16 cellular contexts compared by ENCODE assay signal in the genomic region with DNA sequence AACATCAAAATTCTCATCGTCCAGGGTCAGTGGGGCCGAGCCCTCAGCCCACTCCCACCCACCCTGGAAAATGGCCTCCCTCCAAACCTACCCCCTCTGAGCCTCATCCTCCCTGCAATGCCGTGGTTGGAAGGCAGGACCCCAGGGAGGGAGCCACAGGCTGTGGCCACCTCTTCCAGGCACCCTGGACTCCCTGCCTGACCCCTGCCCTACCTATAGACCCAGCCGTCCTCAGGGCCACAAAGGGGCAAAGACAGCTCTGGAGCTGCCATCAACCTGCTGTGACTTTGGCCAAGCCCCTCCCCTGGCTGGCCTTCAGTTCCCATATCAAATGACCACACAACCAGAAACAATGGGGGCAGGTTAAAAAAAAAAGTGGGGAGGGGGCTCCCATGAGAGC. TPM values are rescaled to one million over a fixed set of nuclear protein-coding genes. Genes with fewer than 3 reads are reported as not detected.
DNase-seq lines count a peak whose midpoint lies in the region; ATAC-seq, FAIRE-seq and TF ChIP-seq lines count a peak whose summit lies in the region.
"Had no signal": no experiment of that assay in that cellular context is flagged by ENCODE, and none has a peak within 500 bp of the region (broad histone marks: within the 10 kb centered on the region; RNA-seq: fewer than 3 reads in every experiment).

No MANE protein-coding gene starts in this region.

- CTCF ChIA-PET in Caco-2 (lab: Charles Lee), result interaction anchor here (0.6 kb wide), 1 partner anchor 15 kb away, joined by 3 read pairs; no protein-coding TSS in a partner anchor
- CTCF ChIA-PET in HCT116 (lab: Charles Lee), result interaction anchor here (1.0 to 2.1 kb wide), 2 partner anchors 15 to 22 kb away, joined by 4 to 12 read pairs; a partner anchor contains a TSS
- CTCF ChIA-PET in activated CD4-positive, alpha-beta memory T cell treated with anti-CD3 and anti-CD28 coated beads, Interleukin-2, amount 10 ng/mL, durations not matched to agents 7 days and 5 days (lab: Charles Lee), result interaction anchor here (0.6 kb wide), 1 partner anchor 101 kb away, joined by 6 read pairs; no protein-coding TSS in a partner anchor

- H3K36me3 ChIP-seq in Caco-2 (ENCODE audit: control insufficient read depth, insufficient read depth, low read length) (peaks cover 10% of the 10 kb centered on the region), HCT116 (ENCODE audit: control insufficient read depth in 1 of 2, insufficient read depth in 2 of 2, low read length in 2 of 2) (no peaks in the 10 kb centered on the region; a peak in 2 of 4 replicates), brain microvascular endothelial cell (replicated peaks) (peaks cover 33% of the 10 kb centered on the region), kidney (ENCODE audit: control insufficient read depth in 1 of 2, insufficient read depth in 2 of 2, low read length in 2 of 2) (peaks cover 0 to 6% of the 10 kb centered on the region in 2 donors)

- H3K79me2 ChIP-seq in HCT116 (ENCODE audit: insufficient read depth, low read length), result peaks cover 27% of the 10 kb centered on the region

- TF ChIP-seq CTCF in Caco-2 (IDR thresholded peaks at IDR 0.05; ENCODE audit: insufficient read depth in 1 of 2, low read depth in 1 of 2, low read length in 1 of 2, severe bottlenecking in 1 of 2, unreplicated experiment in 1 of 2), result no peak
- TF ChIP-seq CTCF in HCT116 (IDR thresholded peaks at IDR 0.05 in 2 of 3, conservative IDR thresholded peaks at IDR 0.05 in 1 of 3; ENCODE audit: borderline replicate concordance in 1 of 3, insufficient read depth in 1 of 3, low read depth in 2 of 3, low read length in 2 of 3), result no peak
- TF ChIP-seq CTCF in brain microvascular endothelial cell (IDR thresholded peaks at IDR 0.05; ENCODE audit: low read depth, low read length, missing control alignments), result no peak
- no peak for TF ChIP-seq CTCF in kidney (IDR thresholded peaks at IDR 0.05; ENCODE audit: borderline replicate concordance, extremely low read depth, insufficient read depth)

- peaks cover 22% of the 10 kb centered on the region for H3K4me1 ChIP-seq in Caco-2
- peaks cover 17 to 46% of the 10 kb centered on the region in 2 experiments; a peak in 3 of 4 replicates for H3K4me1 ChIP-seq in HCT116 (ENCODE audit: control insufficient read depth in 1 of 2, insufficient read depth in 2 of 2, low read length in 2 of 2)
- H3K4me1 ChIP-seq in kidney (ENCODE audit: control insufficient read depth in 1 of 2, insufficient read depth in 1 of 2, low read depth in 1 of 2, low read length in 2 of 2), result peaks cover 0 to 20% of the 10 kb centered on the region in 2 donors

- no peak for TF ChIP-seq POLR2A in HCT116 (IDR thresholded peaks at IDR 0.05; ENCODE audit: borderline replicate concordance, extremely low read depth, insufficient read depth, insufficient read length)

- H3K4me3 Mint-ChIP-seq in Caco-2 (ENCODE audit: unreplicated experiment) (peak overlapping the region; percentile 89), memory B cell (peak overlapping the region; percentile 47)
- H3K4me3 Mint-ChIP-seq in activated CD4-positive, alpha-beta memory T cell treated with anti-CD3 and anti-CD28 coated beads, Interleukin-2, amount 10 ng/mL, durations not matched to agents 7 days and 5 days, result no peak overlapping the region

- no peak for FAIRE-seq in kidney (lab: Jason Lieb, UNC)

- H3K4me2 ChIP-seq in HCT116 (ENCODE audit: low read length), result peak overlapping the region; percentile 91

- H3K27ac ChIP-seq in HCT116 (ENCODE audit: low read depth, low read length) (peak overlapping the region; percentile 47; the same call in 1 of the 2 replicates), brain microvascular endothelial cell (no peak overlapping the region), kidney (ENCODE audit: low read depth in 2 of 2, low read length in 2 of 2) (no peak overlapping the region)

- TF ChIP-seq RAD21 in HCT116 (IDR thresholded peaks at IDR 0.05; ENCODE audit: low read depth), result no peak

- BruUV-seq in Caco-2 (replicated peaks; lab: Mats Ljungman, UMichigan) (no TSS peak), HCT116 (replicated peaks; lab: Mats Ljungman, UMichigan) (no TSS peak)

- H3K27ac Mint-ChIP-seq in Caco-2 (ENCODE audit: unreplicated experiment) (peak overlapping the region; percentile 94), memory B cell (no peak overlapping the region)
- H3K27ac Mint-ChIP-seq in activated CD4-positive, alpha-beta memory T cell treated with anti-CD3 and anti-CD28 coated beads, Interleukin-2, amount 10 ng/mL, durations not matched to agents 7 days and 5 days, result peak overlapping the region; percentile 88

- intact Hi-C loops in Caco-2 (cut with micrococcal nuclease; ENCODE audit: unreplicated experiment), result loop anchor here (5.0 kb wide), 1 partner anchor 421 kb away; a partner anchor contains a TSS
- intact Hi-C loops in HCT116 (cut with micrococcal nuclease), result loop anchor here (5.0 kb wide), 1 partner anchor 261 kb away; a partner anchor contains a TSS
- intact Hi-C loops in kidney (cut with DNase I), result no loop called here

- POLR2A ChIA-PET in Caco-2 (lab: Charles Lee) (interaction anchor here (0.6 kb wide), 1 partner anchor 29 kb away, joined by 3 read pairs; no protein-coding TSS in a partner anchor), HCT116 (lab: Charles Lee) (interaction anchor here (1.5 kb wide), 1 partner anchor 9 kb away, joined by 5 read pairs; no protein-coding TSS in a partner anchor)
- POLR2A ChIA-PET in activated CD4-positive, alpha-beta memory T cell treated with anti-CD3 and anti-CD28 coated beads, Interleukin-2, amount 10 ng/mL, durations not matched to agents 7 days and 5 days (lab: Charles Lee), result interaction anchor here (0.8 to 1.2 kb wide), 2 partner anchors 10 to 16 kb away, joined by 3 to 5 read pairs; no protein-coding TSS in a partner anchor

- H3K27me3 Mint-ChIP-seq in Caco-2 (ENCODE audit: insufficient read depth, unreplicated experiment) (no peaks in the 10 kb centered on the region), memory B cell (no peaks in the 10 kb centered on the region)
- H3K27me3 Mint-ChIP-seq in activated CD4-positive, alpha-beta memory T cell treated with anti-CD3 and anti-CD28 coated beads, Interleukin-2, amount 10 ng/mL, durations not matched to agents 7 days and 5 days, result no peaks in the 10 kb centered on the region

- H3K4me1 Mint-ChIP-seq in Caco-2 (ENCODE audit: low read depth, unreplicated experiment) (peaks cover 40% of the 10 kb centered on the region), memory B cell (peaks cover 24% of the 10 kb centered on the region)
- H3K4me1 Mint-ChIP-seq in activated CD4-positive, alpha-beta memory T cell treated with anti-CD3 and anti-CD28 coated beads, Interleukin-2, amount 10 ng/mL, durations not matched to agents 7 days and 5 days, result peaks cover 36% of the 10 kb centered on the region

- no peak overlapping the region for H2AFZ ChIP-seq in HCT116 (ENCODE audit: low read depth, low read length, poor library complexity, severe bottlenecking)

- in situ Hi-C loops in brain microvascular endothelial cell (cut with HindIII; ENCODE audit: low pct_ligation_motif_present, low sequenced_read_pairs), result no loop called here

- H3K9me3 Mint-ChIP-seq in Caco-2 (ENCODE audit: unreplicated experiment), result no peaks in the 10 kb centered on the region
- no peaks in the 10 kb centered on the region for H3K9me3 Mint-ChIP-seq in activated CD4-positive, alpha-beta memory T cell treated with anti-CD3 and anti-CD28 coated beads, Interleukin-2, amount 10 ng/mL, durations not matched to agents 7 days and 5 days
- H3K9me3 Mint-ChIP-seq in memory B cell, result no peaks in the 10 kb centered on the region

- H4K20me1 ChIP-seq in HCT116 (ENCODE audit: insufficient read depth), result no peaks in the 10 kb centered on the region

- no peak overlapping the region for H3K4me3 ChIP-seq in Caco-2 (ENCODE audit: low read depth, low read length)
- H3K4me3 ChIP-seq in HCT116 (replicated peaks in 1 of 2; ENCODE audit: low read depth in 1 of 2, low read length in 2 of 2), result no peak overlapping the region
- H3K4me3 ChIP-seq in brain microvascular endothelial cell (ENCODE audit: low read depth, low read length), result no peak overlapping the region
- no peak overlapping the region for H3K4me3 ChIP-seq in kidney (ENCODE audit: low read length in 2 of 2)
- H3K4me3 ChIP-seq: MG63, Peyer's patch, spleen, thoracic aorta had no signal

- RAD21 ChIA-PET in HCT116 (lab: Charles Lee; ENCODE audit: low non-redundant PET in 1 of 2, low total read pairs in 2 of 2, uncharacterized antibody in 2 of 2, unreplicated experiment in 2 of 2), result no interaction called here

- H3K9me3 ChIP-seq in Caco-2 (no peaks in the 10 kb centered on the region), HCT116 (ENCODE audit: control insufficient read depth in 1 of 2, insufficient read depth in 1 of 2, low read depth in 1 of 2, low read length in 2 of 2) (no peaks in the 10 kb centered on the region), kidney (ENCODE audit: control insufficient read depth in 1 of 2, low read length in 2 of 2) (no peaks in the 10 kb centered on the region)
- H3K9me3 ChIP-seq: MG63, Peyer's patch, spleen, thoracic aorta had no signal

- peaks cover 67% of the 10 kb centered on the region for H3K36me3 Mint-ChIP-seq in Caco-2 (ENCODE audit: insufficient read depth, unreplicated experiment)
- H3K36me3 Mint-ChIP-seq in activated CD4-positive, alpha-beta memory T cell treated with anti-CD3 and anti-CD28 coated beads, Interleukin-2, amount 10 ng/mL, durations not matched to agents 7 days and 5 days (ENCODE audit: low read depth), result no peaks in the 10 kb centered on the region
- peaks cover 9% of the 10 kb centered on the region for H3K36me3 Mint-ChIP-seq in memory B cell

- H3K9ac ChIP-seq in HCT116 (ENCODE audit: low read length), result no peak overlapping the region
- no peak overlapping the region for H3K9ac ChIP-seq in kidney (ENCODE audit: low read length in 2 of 2)

- H3K27me3 ChIP-seq in Caco-2 (replicated peaks; ENCODE audit: control insufficient read depth, insufficient read depth, low read length) (no peaks in the 10 kb centered on the region), HCT116 (ENCODE audit: insufficient read depth, low read length) (no peaks in the 10 kb centered on the region), brain microvascular endothelial cell (replicated peaks) (no peaks in the 10 kb centered on the region)
- H3K27me3 ChIP-seq: MG63, Peyer's patch, spleen had no signal

- no peak for DNase-seq in Caco-2
- DNase-seq in HCT116 (ENCODE audit: low read depth, low spot score), result no peak
- no peak for DNase-seq in activated CD4-positive, alpha-beta memory T cell treated with anti-CD3 and anti-CD28 coated beads, Interleukin-2, amount 10 ng/mL, durations not matched to agents 7 days and 5 days
- no peak for DNase-seq in memory B cell (ENCODE audit: low spot score in 2 of 2)
- no peak for DNase-seq in brain microvascular endothelial cell
- DNase-seq in kidney, result no peak
- DNase-seq: activated gamma-delta T cell treated with Interleukin-2 at 50 U/mL for 16 hours, GDM1, hypothalamus, NCI-H1436 treated with DMSO at 0.1 percent for 48 hours, Peyer's patch had no signal

- ATAC-seq in HCT116, result no peak
- no peak for ATAC-seq in memory B cell (ENCODE audit: low read depth)
- ATAC-seq in GM21723 (IDR thresholded peaks at IDR 0.05; ENCODE audit: unreplicated experiment), result no peak
- ATAC-seq in HG03108 (IDR thresholded peaks at IDR 0.05; ENCODE audit: unreplicated experiment), result no peak

- no peaks in the 10 kb centered on the region for H3K9me2 ChIP-seq in HCT116 (ENCODE audit: insufficient read depth)

RNA-seq across cellular contexts. Expression of a gene that starts 2.3 kb away (rescaled TPM):
- total RNA-seq in Caco-2 (2022) (101 and 113 TPM in 2 replicates), HCT116 (2021; ENCODE audit: unreplicated experiment) (54.2 TPM), kidney (39.8 TPM)
- 67.3 and 79.7 TPM in 2 replicates for polyA plus RNA-seq in HCT116 (2012)
- 10 to 100 TPM; 36.3 to 36.6 TPM for total RNA-seq in activated CD4-positive, alpha-beta memory T cell treated with anti-CD3 and anti-CD28 coated beads, Interleukin-2, amount 10 ng/mL, durations not matched to agents 7 days and 5 days
- 39.3 TPM for polyA plus RNA-seq in kidney (ENCODE audit: insufficient read depth, low read depth, low replicate concordance)

RNA-seq across cellular contexts. Expression of a gene that starts 11.3 kb away (rescaled TPM):
- total RNA-seq in Caco-2 (2022) (40.0 and 47.9 TPM in 2 replicates), HCT116 (2021; ENCODE audit: unreplicated experiment) (10.3 TPM), kidney (19.2 TPM)
- polyA plus RNA-seq in HCT116 (2012), result 5.6 and 6.2 TPM in 2 replicates
- 10 to 100 TPM; 16.5 to 16.7 TPM for total RNA-seq in activated CD4-positive, alpha-beta memory T cell treated with anti-CD3 and anti-CD28 coated beads, Interleukin-2, amount 10 ng/mL, durations not matched to agents 7 days and 5 days
- polyA plus RNA-seq in kidney (ENCODE audit: insufficient read depth, low read depth, low replicate concordance), result 8.6 TPM

RNA-seq across cellular contexts. Expression of a gene that starts 21.0 kb away (rescaled TPM):
- total RNA-seq in Caco-2 (2022) (13.4 and 13.6 TPM in 2 replicates), HCT116 (2021; ENCODE audit: unreplicated experiment) (4.2 TPM), kidney (7.9 TPM)
- polyA plus RNA-seq in HCT116 (2012), result 3.1 and 3.9 TPM in 2 replicates
- 10 to 100 TPM; 18.3 to 21.0 TPM for total RNA-seq in activated CD4-positive, alpha-beta memory T cell treated with anti-CD3 and anti-CD28 coated beads, Interleukin-2, amount 10 ng/mL, durations not matched to agents 7 days and 5 days
- polyA plus RNA-seq in kidney (ENCODE audit: insufficient read depth, low read depth, low replicate concordance), result 8.5 TPM

RNA-seq across cellular contexts. Expression of a gene that starts 22.5 kb away (rescaled TPM):
- total RNA-seq in Caco-2 (2022) (176 and 181 TPM in 2 replicates), HCT116 (2021; ENCODE audit: unreplicated experiment) (74.9 TPM), kidney (73.3 TPM)
- 70.4 and 75.7 TPM in 2 replicates for polyA plus RNA-seq in HCT116 (2012)
- total RNA-seq in activated CD4-positive, alpha-beta memory T cell treated with anti-CD3 and anti-CD28 coated beads, Interleukin-2, amount 10 ng/mL, durations not matched to agents 7 days and 5 days, result 10 to 100 TPM; 58.4 to 60.4 TPM
- polyA plus RNA-seq in kidney (ENCODE audit: insufficient read depth, low read depth, low replicate concordance), result 51.3 TPM
